20 cellular contexts compared by ENCODE assay signal in genomic region chr11:133277886-133278285, GRCh38.
"Had no signal": no experiment of that assay in that cellular context is flagged by ENCODE, and none has a peak within 500 bp of the region (broad histone marks: within the 10 kb centered on the region; RNA-seq: fewer than 3 reads in every experiment).

No MANE protein-coding gene starts in this region.

- ATAC-seq: effector memory CD8-positive, alpha-beta T cell; esophagus mucosa; foreskin keratinocyte; gastrocnemius medialis; gastroesophageal sphincter; heart left ventricle; heart right ventricle had no signal

- DNase-seq: colonic mucosa; cortex of kidney; dermis blood vessel endothelial cell; dorsolateral prefrontal cortex; effector CD4-positive, alpha-beta T cell; effector CD8-positive, alpha-beta T cell; effector memory CD4-positive, alpha-beta T cell; effector memory CD8-positive, alpha-beta T cell; endodermal cell; esophagus squamous epithelium; foreskin fibroblast; foreskin keratinocyte; foreskin melanocyte; gastrocnemius medialis; glutamatergic neuron; head of caudate nucleus; heart left ventricle; heart right ventricle had no signal
